In genomic region chr12:50928392-50928791, GRCh38 we compare ENCODE assay signal across 11 cellular contexts. TPM values are rescaled to one million over a fixed set of nuclear protein-coding genes. Genes with fewer than 3 reads are reported as not detected.
DNase-seq lines count a peak whose midpoint lies in the region; ATAC-seq and TF ChIP-seq lines count a peak whose summit lies in the region.
"Had no signal": no experiment of that assay in that cellular context is flagged by ENCODE, and none has a peak within 500 bp of the region (broad histone marks: within the 10 kb centered on the region; RNA-seq: fewer than 3 reads in every experiment).

No MANE protein-coding gene starts in this region.

- 47 to 52% (median 50%) methylated on average over 3 of the region's 3 CpGs for WGBS in psoas muscle, 3 donors

- H3K4me3 ChIP-seq in BE2C (ENCODE audit: low read depth, low read length) (peak overlapping the region; percentile 98), OCI-LY1 (ENCODE audit: low read depth, low read length, poor library complexity, severe bottlenecking) (peak overlapping the region; percentile 87), fibroblast of villous mesenchyme (ENCODE audit: low read depth, low read length) (peak overlapping the region; percentile 94), psoas muscle (peak overlapping the region; percentile 78)
- H3K4me3 ChIP-seq: MG63 had no signal

- intact Hi-C loops in psoas muscle (cut with DNase I): loop anchor here (5.0 kb wide), 2 partner anchors 54 to 101 kb away; no protein-coding TSS in a partner anchor

- no peaks in the 10 kb centered on the region for H3K9me2 ChIP-seq in OCI-LY1 (ENCODE audit: low read depth, low read length)

- no peaks in the 10 kb centered on the region for H4K20me1 ChIP-seq in OCI-LY1 (ENCODE audit: insufficient read depth, low read length)

- no peak for ATAC-seq in psoas muscle
- ATAC-seq: Panc1 had no signal

- peak overlapping the region; percentile 89 for H3K9ac ChIP-seq in OCI-LY1 (ENCODE audit: low read length)

- H3K9me3 ChIP-seq in BE2C: no peaks in the 10 kb centered on the region
- H3K9me3 ChIP-seq in OCI-LY1 (ENCODE audit: low read length): no peaks in the 10 kb centered on the region
- no peaks in the 10 kb centered on the region for H3K9me3 ChIP-seq in psoas muscle
- H3K9me3 ChIP-seq: MG63 had no signal

- H3K27me3 ChIP-seq in BE2C (no peaks in the 10 kb centered on the region), OCI-LY1 (ENCODE audit: insufficient read depth, low read length) (no peaks in the 10 kb centered on the region), psoas muscle (ENCODE audit: insufficient read depth in 3 of 3, low read length in 2 of 3) (no peaks in the 10 kb centered on the region)
- H3K27me3 ChIP-seq: MG63 had no signal

- peak overlapping the region; percentile 99 for H3K27ac ChIP-seq in OCI-LY1 (ENCODE audit: low read depth, low read length, poor library complexity, severe bottlenecking)
- H3K27ac ChIP-seq in psoas muscle: peak overlapping the region; percentile 76

- H3K79me2 ChIP-seq in OCI-LY1 (ENCODE audit: insufficient read depth, low read length): peaks cover 50% of the 10 kb centered on the region

- peaks cover 60% of the 10 kb centered on the region for H3K36me3 ChIP-seq in BE2C
- peaks cover 70% of the 10 kb centered on the region for H3K36me3 ChIP-seq in OCI-LY1 (ENCODE audit: insufficient read depth, low read length)
- peaks cover 0 to 16% of the 10 kb centered on the region in 2 donors for H3K36me3 ChIP-seq in psoas muscle (ENCODE audit: insufficient read depth in 1 of 2, low read depth in 1 of 2)
- H3K36me3 ChIP-seq: MG63 had no signal

- H3K4me1 ChIP-seq in BE2C (peaks cover 10% of the 10 kb centered on the region), OCI-LY1 (ENCODE audit: insufficient read depth, low read length, severe bottlenecking) (peaks cover 51% of the 10 kb centered on the region), psoas muscle (peaks cover 65% of the 10 kb centered on the region)

- DNase-seq in BE2C (peak; percentile 33), fibroblast of villous mesenchyme (ENCODE audit: low read depth) (no peak), psoas muscle (no peak), NCI-H1048 (lab: John Stamatoyannopoulos, UW) (no peak), NCI-H446 treated with DMSO at 0.1 percent for 48 hours (lab: John Stamatoyannopoulos, UW) (no peak), NCI-H128 (lab: John Stamatoyannopoulos, UW; ENCODE audit: unreplicated experiment) (no peak)
- DNase-seq in activated CD8-positive, alpha-beta memory T cell treated with anti-CD3 and anti-CD28 coated beads, Interleukin-2, amount 50 U/mL, for 4 hours: no peak
- DNase-seq: MG63 had no signal

- no peak overlapping the region for H2AFZ ChIP-seq in OCI-LY1 (ENCODE audit: low read length)

- 0 out of 2 replicates have a peak, but pooled peaks cover 4% of the 10 kb centered on the region for H3F3A ChIP-seq in OCI-LY1 (ENCODE audit: insufficient read depth, low read length)

- TF ChIP-seq CTCF in BE2C (IDR thresholded peaks at IDR 0.05; ENCODE audit: low read depth, low read length) (no peak), OCI-LY1 (IDR thresholded peaks at IDR 0.05; ENCODE audit: low read length) (no peak), fibroblast of villous mesenchyme (IDR thresholded peaks at IDR 0.05; ENCODE audit: insufficient read depth, low read depth, low read length) (no peak), psoas muscle (IDR thresholded peaks at IDR 0.05) (no peak)

- H3K4me2 ChIP-seq in OCI-LY1 (ENCODE audit: low read length): peak overlapping the region; percentile 99

RNA-seq across cellular contexts. Expression of gene HIGD1C, which starts 24.0 kb away (rescaled TPM):
- polyA plus RNA-seq in BE2C (2012; ENCODE audit: insufficient read depth, insufficient read length, low read depth): not detected
- total RNA-seq in fibroblast of villous mesenchyme (not detected in 2 replicates), psoas muscle (not detected)
- polyA plus RNA-seq in psoas muscle: not detected
- total RNA-seq: cerebellum had no signal
